8 cellular contexts compared by ENCODE assay signal in the genomic region with DNA sequence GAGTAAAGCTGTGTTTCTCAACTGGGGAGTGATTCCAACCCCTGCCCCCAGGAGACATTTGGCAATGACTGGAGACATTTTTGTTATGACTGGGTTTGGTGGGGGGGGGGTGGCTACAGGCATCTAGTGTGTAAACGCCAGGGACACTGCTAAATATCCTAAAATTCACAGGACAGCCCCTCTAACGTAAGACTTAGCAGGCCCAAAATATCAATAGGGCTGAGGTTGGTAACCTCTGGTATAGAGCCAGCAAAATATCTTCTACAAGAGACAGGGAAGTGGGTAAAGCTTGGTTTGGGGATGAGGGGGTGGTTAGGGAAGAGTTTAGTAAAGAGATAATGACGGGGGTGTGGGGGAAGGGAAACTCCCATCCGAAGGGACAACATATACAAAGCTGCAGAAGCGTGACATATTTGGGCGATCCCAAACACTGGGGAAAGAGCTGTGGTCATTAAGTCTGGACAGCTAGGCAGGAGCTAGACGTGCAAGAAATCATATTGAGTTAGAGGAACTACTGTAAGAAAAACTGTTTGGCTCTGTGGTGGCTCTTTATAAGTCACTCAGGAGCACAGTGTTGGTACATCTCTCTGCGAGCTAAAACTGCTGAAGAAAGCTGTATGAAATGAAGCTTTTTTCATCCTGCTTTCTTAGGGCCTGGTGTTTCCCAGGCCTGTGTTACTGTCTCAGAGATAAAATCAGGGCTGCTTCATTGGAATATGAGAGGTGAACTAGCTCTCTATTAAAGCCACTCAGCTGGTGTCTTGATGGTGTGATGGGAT. TPM values are rescaled to one million over a fixed set of nuclear protein-coding genes. Genes with fewer than 3 reads are reported as not detected.
DNase-seq lines count a peak whose midpoint lies in the region; ATAC-seq and TF ChIP-seq lines count a peak whose summit lies in the region.

No MANE protein-coding gene starts in this region.

- peaks cover 14% of the 10 kb centered on the region for H3K36me3 ChIP-seq in OCI-LY3 (replicated peaks; ENCODE audit: low read depth, low read length)
- H3K36me3 ChIP-seq in gastrocnemius medialis = peaks cover 0 to 8% of the 10 kb centered on the region in 2 donors

- H3K79me2 ChIP-seq in OCI-LY3 (ENCODE audit: low read length) = peaks cover 17% of the 10 kb centered on the region

- H3K9ac ChIP-seq in OCI-LY3 (ENCODE audit: low read length) = peak overlapping the region; percentile 39

- peak overlapping the region; percentile 45 for H2AFZ ChIP-seq in OCI-LY3 (ENCODE audit: low read depth, low read length)

- peak overlapping the region; percentile 69 for H3K27ac ChIP-seq in OCI-LY3 (ENCODE audit: low read length)
- peak overlapping the region in 3 of 4 donors; percentile 16 to 58 (median 37) for H3K27ac ChIP-seq in gastrocnemius medialis

- peak overlapping the region; percentile 45 for H3K4me3 ChIP-seq in OCI-LY3 (ENCODE audit: low read length)
- no peak overlapping the region for H3K4me3 ChIP-seq in gastrocnemius medialis

- in situ Hi-C loops in gastrocnemius medialis (cut with MboI; ENCODE audit: low sequenced_read_pairs in 4 of 4) = loop anchor here in 3 of 4 donors (5.0 to 25.0 kb wide), 4 partner anchors 68 to 148 kb away; a partner anchor contains a TSS

- peak overlapping the region; percentile 66 for H3K4me2 ChIP-seq in OCI-LY3 (ENCODE audit: low read length)

- H3K27me3 ChIP-seq in OCI-LY3 (ENCODE audit: low read depth, low read length) = no peaks in the 10 kb centered on the region
- H3K27me3 ChIP-seq in gastrocnemius medialis = no peaks in the 10 kb centered on the region

- H3K4me1 ChIP-seq in OCI-LY3 (ENCODE audit: low read length) (peaks cover 31% of the 10 kb centered on the region), gastrocnemius medialis (peaks cover under 1% of the 10 kb centered on the region in 2 donors)

- TF ChIP-seq CTCF in OCI-LY3 (IDR thresholded peaks at IDR 0.05; ENCODE audit: low read depth, low read length) = no peak
- no peak for TF ChIP-seq CTCF in gastrocnemius medialis (IDR thresholded peaks at IDR 0.05 in 4 of 5, conservative IDR thresholded peaks at IDR 0.05 in 1 of 5)

- intact Hi-C loops in gastrocnemius medialis (cut with DNase I; ENCODE audit: low total_unique reads) = loop anchor here (5.0 kb wide), 1 partner anchor 158 kb away; no protein-coding TSS in a partner anchor

- no peak for TF ChIP-seq POLR2A in gastrocnemius medialis (IDR thresholded peaks at IDR 0.05)

- ATAC-seq in GM21529 (IDR thresholded peaks at IDR 0.05; ENCODE audit: unreplicated experiment) (peak; percentile 38), gastrocnemius medialis (peak in 1 of 2 donors; percentile 33)

- peak; percentile 5 for DNase-seq in effector CD8-positive, alpha-beta T cell (lab: John Stamatoyannopoulos, UW)
- peak; percentile 12 to 42 for DNase-seq in gastrocnemius medialis
- DNase-seq in glomerular visceral epithelial cell (ENCODE audit: extremely low spot score) = no peak
- DNase-seq in HuH-7.5 (ENCODE audit: low spot score) = no peak
- no peak for DNase-seq in activated gamma-delta T cell treated with Interleukin-2 at 50 U/mL for 16 hours
- DNase-seq in cerebellar nuclear complex (lab: John Stamatoyannopoulos, UW) = no peak

- H4K20me1 ChIP-seq in OCI-LY3 (ENCODE audit: insufficient read depth, low read length) = no peaks in the 10 kb centered on the region

- H3K9me3 ChIP-seq in OCI-LY3 (ENCODE audit: insufficient read depth, low read length) (no peaks in the 10 kb centered on the region), gastrocnemius medialis (no peaks in the 10 kb centered on the region)

RNA-seq across cellular contexts. Expression of a gene that starts 0.7 kb away (rescaled TPM):
- 10 to 100 TPM; 13.5 to 20.8 (median 17.6) TPM for total RNA-seq in gastrocnemius medialis

RNA-seq across cellular contexts. Expression of a gene that starts 24.4 kb away (rescaled TPM):
- total RNA-seq in gastrocnemius medialis = 1,000 to 10,000 TPM in 2 of 4 donors, 100 to 1,000 TPM in 2; 787 to 1,106 (median 928) TPM

RNA-seq across cellular contexts. Expression of a gene that starts 24.5 kb away (rescaled TPM):
- under 1 TPM in 1 of 4 donors, not detected in 3; 0.13 TPM for total RNA-seq in gastrocnemius medialis

Comparison
In these comparisons a context has a peak if more than half of its experiments do, and no peak if none do; other contexts are left out.
1. DNase-seq: peak in effector CD8-positive, alpha-beta T cell (single experiment) and gastrocnemius medialis (2 of 2); none in glomerular visceral epithelial cell (single experiment), HuH-7.5 (single experiment), activated gamma-delta T cell treated with Interleukin-2 at 50 U/mL for 16 hours (single experiment) and cerebellar nuclear complex (0 of 2).